19 cellular contexts compared by ENCODE assay signal in genomic region chr19:28607066-28607583, GRCh38.
"Had no signal": no experiment of that assay in that cellular context is flagged by ENCODE, and none has a peak within 500 bp of the region (broad histone marks: within the 10 kb centered on the region; RNA-seq: fewer than 3 reads in every experiment).

No MANE protein-coding gene starts in this region.

- H3K4me3 ChIP-seq: colonic mucosa, psoas muscle, spleen, tibial nerve, upper lobe of right lung had no signal

- H3K9me3 ChIP-seq: colonic mucosa, psoas muscle, upper lobe of right lung had no signal

- H3K36me3 ChIP-seq: colonic mucosa, spleen, tibial nerve, upper lobe of right lung had no signal

- ATAC-seq: foreskin keratinocyte; left cardiac atrium; left ventricle myocardium superior; psoas muscle; sciatic nerve; stimulated activated memory B cell treated with anti-CD40 and anti-IgM and Interleukin-4, amounts not matched to agents 10 μg/mL and 1 μg/mL and 100 μg/mL, for 72 hours; upper lobe of right lung had no signal

- H3K4me1 ChIP-seq: colonic mucosa, foreskin keratinocyte, psoas muscle, spleen, tibial nerve, upper lobe of right lung had no signal

- H3K27me3 ChIP-seq: colonic mucosa, foreskin keratinocyte, spleen, tibial nerve, upper lobe of right lung had no signal

- DNase-seq: colonic mucosa; dermis blood vessel endothelial cell; foreskin keratinocyte; kidney; left cardiac atrium; left ventricle myocardium superior; mesendoderm; naive B cell; nephron progenitor cell; psoas muscle; retina; spleen; stimulated activated CD4-positive, alpha-beta T cell treated with anti-CD3 and anti-CD28 coated beads, Interleukin-15, amount 100 ng/mL, for 24 hours; stimulated activated CD4-positive, alpha-beta T cell treated with anti-CD3 and anti-CD28 coated beads, Interleukin-1b, Interleukin-23, amount 100 ng/mL, for 48 hours; stimulated activated CD4-positive, alpha-beta T cell treated with anti-CD3 and anti-CD28 coated beads, Interleukin-4, amount 100 ng/mL, for 24 hours; upper lobe of right lung had no signal

- H3K27ac ChIP-seq: colonic mucosa, foreskin keratinocyte, psoas muscle, spleen, tibial nerve, upper lobe of right lung had no signal

- FAIRE-seq: kidney had no signal
